ENCODE assay signal across 1 cellular context in the genomic region with DNA sequence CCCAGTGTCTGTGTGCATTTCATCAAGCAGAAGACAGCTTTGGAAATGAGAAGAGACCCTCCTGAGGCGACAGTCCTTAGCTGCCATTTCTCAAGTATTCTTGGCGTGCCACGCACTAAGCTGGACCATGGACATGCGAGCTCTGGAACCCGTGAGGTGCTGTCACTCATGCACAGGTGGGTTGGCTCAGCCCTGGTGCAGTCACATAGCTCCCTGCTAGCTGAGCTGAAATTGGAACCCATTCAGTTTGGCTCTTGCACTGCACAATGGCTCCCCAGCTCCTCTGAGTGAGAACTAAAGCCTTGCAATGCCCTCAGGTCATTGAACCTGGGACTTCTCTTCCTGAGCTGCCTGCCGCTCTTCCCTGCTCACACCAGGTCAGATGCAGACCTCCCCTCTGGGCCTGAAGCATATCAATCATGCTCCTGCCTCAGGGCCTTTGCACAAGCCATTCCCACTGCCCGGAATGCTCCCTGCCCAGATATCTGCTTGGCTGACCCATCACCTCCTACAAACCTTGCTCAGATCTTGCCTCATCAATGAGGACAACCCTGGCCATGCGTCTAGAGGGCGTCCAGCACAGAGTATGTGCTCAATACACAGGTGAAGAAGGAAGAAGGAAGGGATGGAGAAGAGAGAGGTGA.
TF ChIP-seq lines count a peak whose summit lies in the region.

No MANE protein-coding gene starts in this region.

TF ChIP-seq in K562, 482 proteins besides CTCF, POLR2A, EP300 and RAD21:
- TF ChIP-seq SRSF9 (IDR thresholded peaks at IDR 0.05; ENCODE audit: borderline replicate concordance, low read depth, low read length) (no peak), E2F1 (CRISPR knock-in tag; IDR thresholded peaks at IDR 0.05) (no peak), PKNOX1 (IDR thresholded peaks at IDR 0.05) (peak; percentile 22; the same call in 1 of the 2 replicates), KDM1A (IDR thresholded peaks at IDR 0.05) (peak in 1 of 2 experiments; percentile 7; a peak in 1 of 4 replicates), BCOR (IDR thresholded peaks at IDR 0.05) (peak; percentile 18; the same call in 1 of the 2 replicates), RBM25 (IDR thresholded peaks at IDR 0.05; ENCODE audit: low read depth, low read length, severe bottlenecking) (peak; percentile 73)
TF ChIP-seq in K562: peak in this region for 4.
